In genomic region chr19:19490247-19490968, GRCh38 we compare ENCODE assay signal across 8 cellular contexts. TPM values are rescaled to one million over a fixed set of nuclear protein-coding genes. Genes with fewer than 3 reads are reported as not detected.
DNase-seq lines count a peak whose midpoint lies in the region; ATAC-seq and TF ChIP-seq lines count a peak whose summit lies in the region.

No MANE protein-coding gene starts in this region.

- no peaks in the 10 kb centered on the region for H3K27me3 Mint-ChIP-seq in Calu3 (ENCODE audit: unreplicated experiment)

- H3K36me3 ChIP-seq in HUES48 (ENCODE audit: control insufficient read depth, insufficient read depth, low read length) (peaks cover 38% of the 10 kb centered on the region), OCI-LY1 (ENCODE audit: insufficient read depth, low read length) (peaks cover 46% of the 10 kb centered on the region)

- H3F3A ChIP-seq in OCI-LY1 (ENCODE audit: insufficient read depth, low read length): 0 out of 2 replicates have a peak, but pooled peaks cover 8% of the 10 kb centered on the region

- H3K9ac ChIP-seq in HUES48 (ENCODE audit: low read depth, low read length) (peak overlapping the region; percentile 4; the same call in 1 of the 2 replicates), OCI-LY1 (ENCODE audit: low read length) (peak overlapping the region; percentile 26; the same call in 1 of the 2 replicates)

- no peaks in the 10 kb centered on the region for H3K9me2 ChIP-seq in OCI-LY1 (ENCODE audit: low read depth, low read length)

- H3K4me2 ChIP-seq in OCI-LY1 (ENCODE audit: low read length): peak overlapping the region; percentile 52

- H3K9me3 Mint-ChIP-seq in Calu3 (ENCODE audit: low read depth, unreplicated experiment): no peaks in the 10 kb centered on the region

- peak; percentile 74 for DNase-seq in Calu3
- DNase-seq in activated T-cell treated with anti-CD3 and anti-CD28 coated beads for 1 hour (ENCODE audit: low read depth): peak; percentile 77
- peak; percentile 95 for DNase-seq in epidermal melanocyte (ENCODE audit: insufficient read length, low spot score)
- DNase-seq in middle frontal gyrus (ENCODE audit: extremely low spot score, low spot score): peak; percentile 82
- peak; percentile 58 to 69 for DNase-seq in stimulated activated CD8-positive, alpha-beta memory T cell treated with anti-CD3 and anti-CD28 coated beads, Interleukin-2, amount 100 ng/mL, for 1 hour (ENCODE audit: low read depth in 2 of 2)

- H3K4me1 Mint-ChIP-seq in Calu3 (ENCODE audit: low read depth, unreplicated experiment): peaks cover 34% of the 10 kb centered on the region

- H4K20me1 ChIP-seq in OCI-LY1 (ENCODE audit: insufficient read depth, low read length): no peaks in the 10 kb centered on the region

- no peak overlapping the region for H2AFZ ChIP-seq in OCI-LY1 (ENCODE audit: low read length)

- no peak for TF ChIP-seq POLR2A in GM18505 (IDR thresholded peaks at IDR 0.05; ENCODE audit: borderline replicate concordance, extremely low read depth, insufficient read depth, insufficient read length)

- peak; percentile 58 for TF ChIP-seq CTCF in Calu3 (IDR thresholded peaks at IDR 0.05; ENCODE audit: unreplicated experiment)
- peak; percentile 85 for TF ChIP-seq CTCF in OCI-LY1 (IDR thresholded peaks at IDR 0.05; ENCODE audit: low read length)

- H3K9me3 ChIP-seq in HUES48 (ENCODE audit: control insufficient read depth, insufficient read depth, low read length) (no peaks in the 10 kb centered on the region), OCI-LY1 (ENCODE audit: low read length) (no peaks in the 10 kb centered on the region)

- BruUV-seq in Calu3 (replicated peaks; lab: Mats Ljungman, UMichigan): no TSS peak

- H3K27ac Mint-ChIP-seq in Calu3 (ENCODE audit: unreplicated experiment): peak overlapping the region; percentile 88

- H3K79me2 ChIP-seq in OCI-LY1 (ENCODE audit: insufficient read depth, low read length): peaks cover 6% of the 10 kb centered on the region; the same call in 1 of the 2 replicates

- no peak for ATAC-seq in GM18505 (IDR thresholded peaks at IDR 0.05; ENCODE audit: unreplicated experiment)

- CTCF ChIA-PET in Calu3 (lab: Charles Lee): interaction anchor here (0.6 to 2.6 kb wide), 9 partner anchors 35 to 344 kb away, joined by 3 to 20 read pairs (median 4); partner anchors contain the start of gene GATAD2A

- H3K27ac ChIP-seq in HUES48 (ENCODE audit: low read depth, low read length) (peak overlapping the region; percentile 95), OCI-LY1 (ENCODE audit: low read depth, low read length, poor library complexity, severe bottlenecking) (peak overlapping the region; percentile 98)

- H3K4me3 ChIP-seq in HUES48 (ENCODE audit: low read depth, low read length) (no peak overlapping the region), OCI-LY1 (ENCODE audit: low read depth, low read length, poor library complexity, severe bottlenecking) (no peak overlapping the region)

- H3K36me3 Mint-ChIP-seq in Calu3 (ENCODE audit: insufficient read depth, unreplicated experiment): peaks cover 37% of the 10 kb centered on the region

- intact Hi-C loops in Calu3 (cut with micrococcal nuclease; ENCODE audit: unreplicated experiment): loop anchor here (1.0 kb wide), 1 partner anchor 123 kb away; no protein-coding TSS in a partner anchor

- no peak overlapping the region for H3K4me3 Mint-ChIP-seq in Calu3 (ENCODE audit: low read depth, unreplicated experiment)

- H3K4me1 ChIP-seq in HUES48 (ENCODE audit: control insufficient read depth, insufficient read depth, low read length): peaks cover 28% of the 10 kb centered on the region
- H3K4me1 ChIP-seq in OCI-LY1 (ENCODE audit: insufficient read depth, low read length, severe bottlenecking): peaks cover 50% of the 10 kb centered on the region

- H3K27me3 ChIP-seq in HUES48 (ENCODE audit: control insufficient read depth, insufficient read depth, low read length): no peaks in the 10 kb centered on the region
- H3K27me3 ChIP-seq in OCI-LY1 (ENCODE audit: insufficient read depth, low read length): no peaks in the 10 kb centered on the region

RNA-seq across cellular contexts. Expression of gene TSSK6, which starts 24.9 kb away (rescaled TPM):
- total RNA-seq in Calu3 (2022): 2.8 and 3.1 TPM in 2 replicates

RNA-seq across cellular contexts. Expression of gene NDUFA13, which starts 25.6 kb away (rescaled TPM):
- total RNA-seq in Calu3 (2022): 191 and 193 TPM in 2 replicates

RNA-seq across cellular contexts. Expression of gene YJEFN3, which starts 38.3 kb away (rescaled TPM):
- total RNA-seq in Calu3 (2022): 10.4 and 12.9 TPM in 2 replicates

RNA-seq across cellular contexts. Expression of gene CILP2, which starts 47.7 kb away (rescaled TPM):
- 1.3 and 1.7 TPM in 2 replicates for total RNA-seq in Calu3 (2022)
